ENCODE assay signal across 10 cellular contexts in genomic region chr11:26204839-26205238, GRCh38.
"Had no signal": no experiment of that assay in that cellular context is flagged by ENCODE, and none has a peak within 500 bp of the region (broad histone marks: within the 10 kb centered on the region; RNA-seq: fewer than 3 reads in every experiment).

No MANE protein-coding gene starts in this region.

- FAIRE-seq: H1, H54 had no signal

- ATAC-seq: GM23338, HCT116 had no signal

- H3K27ac Mint-ChIP-seq: GM23338, H9, HFFc6 had no signal

- DNase-seq: GM23248, GOT3, H7, H9, HCEC 1CT, HFFc6 had no signal

- H3K4me3 Mint-ChIP-seq: GM23338, H9, HFFc6 had no signal

- H3K4me1 Mint-ChIP-seq: GM23338, H9 had no signal

- H3K9me3 Mint-ChIP-seq: GM23338, H9, HFFc6 had no signal
